24 cellular contexts compared by ENCODE assay signal in the genomic region with DNA sequence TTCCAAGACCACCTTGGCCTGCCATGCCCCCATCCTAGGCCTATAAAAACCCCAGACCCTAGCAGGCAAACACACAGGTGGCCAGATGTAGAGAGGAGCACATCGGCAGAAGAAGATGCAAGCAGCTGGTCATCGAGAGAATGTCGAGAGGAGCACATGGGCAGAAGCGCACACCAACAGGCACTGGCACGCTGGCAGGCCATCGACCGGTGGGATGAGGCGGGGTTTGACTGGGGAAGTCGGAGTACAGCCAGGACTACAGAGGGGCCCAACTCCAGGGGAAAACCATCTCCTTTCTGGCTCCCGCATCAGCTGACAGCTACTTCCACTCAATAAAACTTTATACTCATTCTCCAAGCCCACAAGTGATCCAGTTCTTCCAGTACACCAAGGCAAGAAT.
"Had no signal": no experiment of that assay in that cellular context is flagged by ENCODE, and none has a peak within 500 bp of the region (broad histone marks: within the 10 kb centered on the region; RNA-seq: fewer than 3 reads in every experiment).

No MANE protein-coding gene starts in this region.

- H3K36me3 ChIP-seq: stomach, suprapubic skin, thoracic aorta, thyroid gland, tibial artery, tibial nerve, transverse colon, upper lobe of left lung, upper lobe of right lung, uterus, vagina had no signal

- H3K27me3 ChIP-seq: stomach, suprapubic skin, testis, thyroid gland, tibial artery, tibial nerve, transverse colon, upper lobe of left lung, upper lobe of right lung, uterus, vagina had no signal

- H3K27ac ChIP-seq: stomach, suprapubic skin, testis, thoracic aorta, thyroid gland, tibial artery, tibial nerve, transverse colon, upper lobe of left lung, upper lobe of right lung, uterus, vagina had no signal

- H3K4me1 ChIP-seq: stomach, suprapubic skin, testis, thyroid gland, tibial artery, tibial nerve, transverse colon, upper lobe of left lung, upper lobe of right lung, uterus, vagina had no signal

- H3K4me3 ChIP-seq: stomach, suprapubic skin, testis, thoracic aorta, thyroid gland, tibial artery, tibial nerve, transverse colon, upper lobe of left lung, upper lobe of right lung, uterus, vagina had no signal

- H3K9me3 ChIP-seq: suprapubic skin, testis, thoracic aorta, thyroid gland, upper lobe of right lung, uterus, vagina had no signal

- DNase-seq: stimulated activated CD4-positive, alpha-beta T cell treated with anti-CD3 and anti-CD28 coated beads, Interleukin-2, amount 100 ng/mL, for 48 hours; stimulated activated CD4-positive, alpha-beta T cell treated with anti-CD3 and anti-CD28 coated beads, Interleukin-4, amount 100 ng/mL, for 1 hour; stimulated activated CD4-positive, alpha-beta T cell treated with anti-CD3 and anti-CD28 coated beads, Interleukin-4, amount 100 ng/mL, for 24 hours; stimulated activated CD4-positive, alpha-beta T cell treated with anti-CD3 and anti-CD28 coated beads, Interleukin-4, amount 100 ng/mL, for 4 hours; stimulated activated CD8-positive, alpha-beta memory T cell treated with anti-CD3 and anti-CD28 coated beads, Interleukin-4, amount 100 ng/mL, for 48 hours; stimulated activated naive B cell treated with anti-CD40 and anti-IgM and Interleukin-4, amounts not matched to agents 10 μg/mL and 1 μg/mL and 100 μg/mL, for 72 hours; stimulated activated naive CD4-positive, alpha-beta T cell; stimulated activated naive CD4-positive, alpha-beta T cell treated with Interleukin-2 at 50 U/mL for 16 hours; stimulated activated naive CD8-positive, alpha-beta T cell treated with anti-CD3 and anti-CD28 coated beads, Interleukin-15, amount 100 ng/mL, for 72 hours; stimulated activated naive CD8-positive, alpha-beta T cell treated with anti-CD3 and anti-CD28 coated beads, Interleukin-15, Interleukin-2, amounts not matched to agents 100 U/mL and 50 U/mL, for 24 hours; stomach; substantia nigra; testis; thyroid gland; tibial artery; transverse colon; trophoblast cell; upper lobe of right lung; uterus had no signal
